ENCODE assay signal across 18 cellular contexts in the genomic region with DNA sequence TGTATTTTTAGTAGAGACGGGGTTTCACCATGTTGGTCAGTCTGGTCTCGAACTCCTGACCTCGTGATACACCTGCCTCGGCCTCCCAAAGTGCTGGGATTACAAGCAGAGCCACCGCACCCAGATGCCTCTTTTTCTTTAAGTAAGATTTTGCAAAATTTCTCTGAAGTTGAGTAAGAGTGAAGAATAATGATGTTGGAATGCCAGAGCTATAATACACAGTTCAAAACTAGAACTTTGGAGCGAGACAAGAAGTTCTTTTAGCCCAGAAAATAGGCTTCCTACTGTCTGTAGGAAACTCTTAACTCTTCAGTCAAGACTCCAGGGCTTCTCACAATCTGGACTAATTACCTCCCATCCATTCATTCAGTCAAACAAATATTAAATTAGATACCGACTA. TPM values are rescaled to one million over a fixed set of nuclear protein-coding genes. Genes with fewer than 3 reads are reported as not detected.
"Had no signal": no experiment of that assay in that cellular context is flagged by ENCODE, and none has a peak within 500 bp of the region (broad histone marks: within the 10 kb centered on the region; RNA-seq: fewer than 3 reads in every experiment).

No MANE protein-coding gene starts in this region.

- DNase-seq: effector memory CD4-positive, alpha-beta T cell; esophagus squamous epithelium; foreskin melanocyte; head of caudate nucleus; kidney; left cardiac atrium; left ventricle myocardium inferior; lower lobe of right lung; mesenchymal stem cell; naive thymus-derived CD4-positive, alpha-beta T cell; nucleus accumbens; pancreas; right cardiac atrium; stimulated activated CD4-positive, alpha-beta T cell treated with anti-CD3 and anti-CD28 coated beads, Interleukin-2, amount 100 ng/mL, for 48 hours; stimulated activated naive CD4-positive, alpha-beta T cell treated with Interleukin-2 at 50 U/mL for 16 hours had no signal

- H3K36me3 ChIP-seq: esophagus squamous epithelium, left ventricle myocardium inferior, lower lobe of right lung, pancreas had no signal

- H3K79me2 ChIP-seq: hepatocyte had no signal

- H3K4me2 ChIP-seq: hepatocyte, smooth muscle cell had no signal

- ATAC-seq: left cardiac atrium; lower lobe of right lung; naive thymus-derived CD4-positive, alpha-beta T cell; pancreas; right cardiac atrium had no signal

- H3K27ac ChIP-seq: epithelial cell of prostate, esophagus squamous epithelium, hepatocyte, left ventricle myocardium inferior, lower lobe of right lung, pancreas had no signal

- H3K27me3 ChIP-seq: pancreas had no signal

- H3K4me3 ChIP-seq: esophagus squamous epithelium, hepatocyte, left ventricle myocardium inferior, lower lobe of right lung, pancreas, smooth muscle cell had no signal

- H3K4me1 ChIP-seq: lower lobe of right lung, pancreas had no signal

RNA-seq across cellular contexts. Expression of a gene that starts 51.4 kb away (rescaled TPM):
- polyA plus RNA-seq: naive thymus-derived CD4-positive, alpha-beta T cell; right cardiac atrium had no signal
